ENCODE assay signal across 19 cellular contexts in the genomic region with DNA sequence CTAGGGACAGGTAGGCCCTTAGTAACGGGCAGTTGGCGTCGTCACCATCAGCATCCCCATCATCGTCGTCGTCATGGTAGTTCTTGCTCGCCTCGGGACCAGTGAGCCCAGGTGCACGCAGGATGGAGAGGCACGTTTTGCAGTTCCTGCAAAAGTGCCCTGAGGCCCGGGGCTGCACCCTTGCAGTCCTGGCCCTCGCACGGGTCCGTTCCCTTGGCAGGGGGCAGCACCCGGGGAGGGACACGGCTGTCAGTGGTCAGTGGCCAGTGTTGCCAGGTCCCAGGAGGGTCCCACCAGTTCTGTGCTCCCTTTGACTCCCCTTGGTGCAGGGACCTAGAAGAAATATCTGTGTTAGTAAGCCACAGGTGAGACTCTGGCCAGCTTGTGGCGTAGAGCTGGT.
DNase-seq lines count a peak whose midpoint lies in the region; ATAC-seq, FAIRE-seq and TF ChIP-seq lines count a peak whose summit lies in the region.
"Had no signal": no experiment of that assay in that cellular context is flagged by ENCODE, and none has a peak within 500 bp of the region (broad histone marks: within the 10 kb centered on the region; RNA-seq: fewer than 3 reads in every experiment).

No MANE protein-coding gene starts in this region.

- no peaks in the 10 kb centered on the region for H3K36me3 ChIP-seq in hepatocyte (replicated peaks; ENCODE audit: insufficient read depth, low read depth)
- no peaks in the 10 kb centered on the region for H3K36me3 ChIP-seq in neuronal stem cell (replicated peaks in 1 of 2; ENCODE audit: control insufficient read depth in 2 of 2, insufficient read depth in 2 of 2, low read length in 2 of 2)

- no peaks in the 10 kb centered on the region for H3K27me3 Mint-ChIP-seq in activated CD4-positive, alpha-beta T cell treated with anti-CD3 and anti-CD28 coated beads for 36 hours

- intact Hi-C loops in activated CD4-positive, alpha-beta T cell treated with anti-CD3 and anti-CD28 coated beads for 36 hours (cut with DNase I, micrococcal nuclease): no loop called here

- no peak overlapping the region for H4K8ac ChIP-seq in neuronal stem cell (ENCODE audit: low read depth, low read length)

- peak overlapping the region; percentile 63 for H2BK15ac ChIP-seq in neuronal stem cell (ENCODE audit: low read length)

- H3K4me1 ChIP-seq in hepatocyte (ENCODE audit: insufficient read depth) (peaks cover 72% of the 10 kb centered on the region), neuronal stem cell (ENCODE audit: control insufficient read depth in 2 of 2, insufficient read depth in 1 of 2, low read depth in 1 of 2, low read length in 2 of 2) (peaks cover 7 to 29% of the 10 kb centered on the region in 2 donors)

- H2AK5ac ChIP-seq in neuronal stem cell (ENCODE audit: low read depth, low read length): peak overlapping the region; percentile 36

- peaks cover 12% of the 10 kb centered on the region for H3K79me2 ChIP-seq in hepatocyte

- H3K27me3 ChIP-seq in hepatocyte: no peaks in the 10 kb centered on the region
- no peaks in the 10 kb centered on the region for H3K27me3 ChIP-seq in neuronal stem cell (ENCODE audit: control insufficient read depth in 3 of 3, insufficient read depth in 3 of 3, low read depth in 1 of 3, low read length in 3 of 3)

- ATAC-seq in activated CD4-positive, alpha-beta T cell treated with anti-CD3 and anti-CD28 coated beads for 36 hours: no peak
- no peak for ATAC-seq in HG02588 (IDR thresholded peaks at IDR 0.05; ENCODE audit: unreplicated experiment)
- ATAC-seq: K562 had no signal

- no peak overlapping the region for H2BK12ac ChIP-seq in neuronal stem cell (ENCODE audit: low read length)

- H3K23ac ChIP-seq in neuronal stem cell (ENCODE audit: low read depth, low read length, poor library complexity): peak overlapping the region; percentile 52

- no peak for TF ChIP-seq CTCF in hepatocyte (IDR thresholded peaks at IDR 0.05; ENCODE audit: poor library complexity)

- H3K9me3 Mint-ChIP-seq in activated CD4-positive, alpha-beta T cell treated with anti-CD3 and anti-CD28 coated beads for 36 hours (ENCODE audit: low read depth): no peaks in the 10 kb centered on the region
- H3K9me3 Mint-ChIP-seq: CD4-positive, alpha-beta T cell had no signal

- H3K27ac Mint-ChIP-seq in activated CD4-positive, alpha-beta T cell treated with anti-CD3 and anti-CD28 coated beads for 36 hours: no peak overlapping the region
- H3K27ac Mint-ChIP-seq: CD4-positive, alpha-beta T cell had no signal

- H3K14ac ChIP-seq in neuronal stem cell (ENCODE audit: low read length): peak overlapping the region; percentile 47

- no peak overlapping the region for H2BK120ac ChIP-seq in neuronal stem cell (ENCODE audit: low read depth, low read length)

- no peak overlapping the region for H2BK5ac ChIP-seq in neuronal stem cell (ENCODE audit: low read length)

- no peak overlapping the region for H2AFZ ChIP-seq in hepatocyte
- H2AFZ ChIP-seq in neuronal stem cell (ENCODE audit: low read length): no peak overlapping the region

- H3K36me3 Mint-ChIP-seq in activated CD4-positive, alpha-beta T cell treated with anti-CD3 and anti-CD28 coated beads for 36 hours (ENCODE audit: low read depth): no peaks in the 10 kb centered on the region

- H3K4me3 ChIP-seq in hepatocyte (no peak overlapping the region), neuronal stem cell (ENCODE audit: low read length in 2 of 2) (no peak overlapping the region)
- H3K4me3 ChIP-seq: K562 had no signal

- H3K4me3 Mint-ChIP-seq in activated CD4-positive, alpha-beta T cell treated with anti-CD3 and anti-CD28 coated beads for 36 hours: no peak overlapping the region
- H3K4me3 Mint-ChIP-seq: CD4-positive, alpha-beta T cell had no signal

- peak overlapping the region; percentile 98 for H3K27ac ChIP-seq in hepatocyte
- no peak overlapping the region for H3K27ac ChIP-seq in neuronal stem cell (replicated peaks; ENCODE audit: low read length)
- H3K27ac ChIP-seq: C4-2B, HL-60 had no signal

- no peak overlapping the region for H4K91ac ChIP-seq in neuronal stem cell (ENCODE audit: low read depth, low read length, poor library complexity)

- TF ChIP-seq POLR2A in H54 (IDR thresholded peaks at IDR 0.05; ENCODE audit: low read depth, low read length): no peak

- peak overlapping the region; percentile 12 for H3K9ac ChIP-seq in neuronal stem cell (ENCODE audit: low read depth, low read length, poor library complexity)

- H3K79me1 ChIP-seq in neuronal stem cell (ENCODE audit: low read depth, low read length): no peaks in the 10 kb centered on the region

- no peaks in the 10 kb centered on the region for H4K20me1 ChIP-seq in hepatocyte (ENCODE audit: insufficient read depth, poor library complexity, severe bottlenecking)

- WGBS in hepatocyte (ENCODE audit: low lambda C conversion rate, missing lambda C conversion rate): 95% methylated on average over 17 of the region's 17 CpGs
- WGBS in neuronal stem cell (ENCODE audit: extremely low coverage in 2 of 2, insufficient read length in 2 of 2, insufficient replicate concordance in 1 of 2), 2 donors: no CpG with 5 or more reads among the region's 17 CpGs

- H3K9me3 ChIP-seq in hepatocyte (ENCODE audit: low read depth) (no peaks in the 10 kb centered on the region), neuronal stem cell (replicated peaks in 1 of 2; ENCODE audit: control insufficient read depth in 2 of 2, insufficient read depth in 1 of 2, low read depth in 1 of 2, low read length in 2 of 2) (peaks cover 8 to 10% of the 10 kb centered on the region in 2 donors)

- DNase-seq in HTR-8/SVneo (ENCODE audit: insufficient read length, low spot score) (no peak), hepatocyte (ENCODE audit: low spot score) (no peak), neuronal stem cell (ENCODE audit: low spot score) (no peak), H54 (ENCODE audit: insufficient read length, low spot score) (no peak)
- DNase-seq in activated CD4-positive, alpha-beta T cell treated with anti-CD3 and anti-CD28 coated beads for 36 hours: no peak
- DNase-seq: ACHN; CD4-positive, alpha-beta T cell; DMS79; GDM1; HCEC 1CT; IMR-90 had no signal

- POLR2A ChIA-PET in activated CD4-positive, alpha-beta T cell treated with anti-CD3 and anti-CD28 coated beads for 36 hours (lab: Charles Lee): no interaction called here

- no peaks in the 10 kb centered on the region for H3K4me1 Mint-ChIP-seq in activated CD4-positive, alpha-beta T cell treated with anti-CD3 and anti-CD28 coated beads for 36 hours

- peak overlapping the region; percentile 20 for H3K18ac ChIP-seq in neuronal stem cell (ENCODE audit: low read length)

- H3K9me2 ChIP-seq in hepatocyte (replicated peaks; ENCODE audit: insufficient read depth): no peaks in the 10 kb centered on the region

- CTCF ChIA-PET in activated CD4-positive, alpha-beta T cell treated with anti-CD3 and anti-CD28 coated beads for 36 hours (lab: Charles Lee): no interaction called here

- H3K4me2 ChIP-seq in hepatocyte (no peak overlapping the region), neuronal stem cell (ENCODE audit: insufficient read depth, low read length, poor library complexity, severe bottlenecking) (no peak overlapping the region)

- H3K4ac ChIP-seq in neuronal stem cell (ENCODE audit: low read length): no peak overlapping the region

- peak; percentile 40 for FAIRE-seq in HTR-8/SVneo (lab: Jason Lieb, UNC)
- no peak for FAIRE-seq in H54 (lab: Jason Lieb, UNC)
- FAIRE-seq: A204.1, GM12892, GM18507, H1 had no signal
